Comparison of ENCODE assay signal across 15 cellular contexts in the genomic region with DNA sequence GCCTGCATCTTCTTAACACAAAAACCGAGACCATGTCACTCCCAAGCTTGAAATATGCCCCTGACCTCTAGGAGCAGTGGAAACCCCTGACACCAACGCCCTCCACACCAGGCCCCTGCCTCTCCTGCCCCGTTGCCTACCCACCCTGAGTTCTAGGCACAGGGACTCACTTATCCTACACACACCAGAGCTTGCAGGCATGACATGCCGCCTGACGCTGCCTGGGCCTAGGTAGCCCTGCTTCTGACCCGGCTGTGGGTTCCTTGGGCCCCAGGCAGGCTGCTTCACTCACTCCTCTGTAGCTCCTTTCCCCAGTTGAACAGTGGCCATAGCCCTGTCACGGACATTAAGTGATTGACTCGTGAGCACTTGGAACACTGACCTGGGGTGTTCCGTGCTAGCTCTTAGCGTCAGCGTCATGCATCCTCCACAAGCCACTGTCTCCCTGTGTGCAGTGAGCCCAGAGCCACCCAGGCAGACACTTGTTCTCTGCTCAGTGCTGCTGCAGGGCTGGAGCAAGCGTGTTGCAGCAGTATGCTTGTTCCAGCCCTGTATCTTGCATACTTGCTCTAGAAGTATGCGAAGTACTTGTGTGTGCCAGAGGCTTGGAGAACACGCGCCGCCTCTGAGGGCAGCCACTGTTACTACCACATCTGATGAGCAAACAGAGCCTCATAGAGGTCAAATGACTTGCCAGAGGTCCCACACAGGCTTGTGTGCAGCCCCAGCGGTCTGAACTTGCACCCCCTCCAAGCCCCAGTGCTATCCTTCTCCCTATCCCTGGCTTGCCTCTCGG. TPM values are rescaled to one million over a fixed set of nuclear protein-coding genes. Genes with fewer than 3 reads are reported as not detected.
A peak's percentile ranks its signal among the peaks of the same experiment; 100 is the strongest.
DNase-seq lines count a peak whose midpoint lies in the region; ATAC-seq, FAIRE-seq and TF ChIP-seq lines count a peak whose summit lies in the region.
"Had no signal": no experiment of that assay in that cellular context is flagged by ENCODE, and none has a peak within 500 bp of the region (broad histone marks: within the 10 kb centered on the region; RNA-seq: fewer than 3 reads in every experiment).

No MANE protein-coding gene starts in this region.

- peak overlapping the region; percentile 2 for H3K27ac Mint-ChIP-seq in stimulated activated naive B cell treated with anti-CD40 and anti-IgM and Interleukin-4, amounts not matched to agents 10 μg/mL and 1 μg/mL and 100 μg/mL, for 72 hours
- H3K27ac Mint-ChIP-seq: activated CD8-positive, alpha-beta T cell treated with anti-CD3 and anti-CD28 coated beads for 36 hours; endodermal cell had no signal

- no peak for TF ChIP-seq POLR2A in GM12891 (IDR thresholded peaks at IDR 0.05; ENCODE audit: low read depth, low read length)

- H3K4me1 ChIP-seq in left lung = peaks cover 3% of the 10 kb centered on the region in 2 donors

- H3K27me3 Mint-ChIP-seq in stimulated activated naive B cell treated with anti-CD40 and anti-IgM and Interleukin-4, amounts not matched to agents 10 μg/mL and 1 μg/mL and 100 μg/mL, for 72 hours = peaks cover 0 to 2% of the 10 kb centered on the region in 2 donors
- H3K27me3 Mint-ChIP-seq: activated CD8-positive, alpha-beta T cell treated with anti-CD3 and anti-CD28 coated beads for 36 hours; T-cell had no signal

- H3K27ac ChIP-seq in left lung = no peak overlapping the region

- peak; percentile 61 for FAIRE-seq in GM12891 (lab: Jason Lieb, UNC)
- FAIRE-seq: D721Med, keratinocyte had no signal

- intact Hi-C loops in left lung (cut with DNase I) = loop anchor here in 1 of 2 donors (10.0 kb wide), 1 partner anchor 93 kb away; no protein-coding TSS in a partner anchor

- peaks cover under 1 to 2% of the 10 kb centered on the region in 2 donors for H3K4me1 Mint-ChIP-seq in stimulated activated naive B cell treated with anti-CD40 and anti-IgM and Interleukin-4, amounts not matched to agents 10 μg/mL and 1 μg/mL and 100 μg/mL, for 72 hours

- H3K4me3 Mint-ChIP-seq in stimulated activated naive B cell treated with anti-CD40 and anti-IgM and Interleukin-4, amounts not matched to agents 10 μg/mL and 1 μg/mL and 100 μg/mL, for 72 hours = no peak overlapping the region
- H3K4me3 Mint-ChIP-seq: activated CD8-positive, alpha-beta T cell treated with anti-CD3 and anti-CD28 coated beads for 36 hours; endodermal cell; T-cell had no signal

- ATAC-seq in left lung (peak; percentile 95), HG02970 (IDR thresholded peaks at IDR 0.05; ENCODE audit: low FRiP score, unreplicated experiment) (no peak)
- ATAC-seq in stimulated activated naive B cell treated with anti-CD40 and anti-IgM and Interleukin-4, amounts not matched to agents 10 μg/mL and 1 μg/mL and 100 μg/mL, for 72 hours (replicated peaks) = peak in 1 of 2 donors; percentile 4
- ATAC-seq: activated CD8-positive, alpha-beta T cell treated with anti-CD3 and anti-CD28 coated beads for 36 hours had no signal

- TF ChIP-seq CTCF in cardiac fibroblast (IDR thresholded peaks at IDR 0.05; ENCODE audit: low read depth, low read length) = no peak
- no peak for TF ChIP-seq CTCF in left lung (IDR thresholded peaks at IDR 0.05)

- H3K9me3 Mint-ChIP-seq in stimulated activated naive B cell treated with anti-CD40 and anti-IgM and Interleukin-4, amounts not matched to agents 10 μg/mL and 1 μg/mL and 100 μg/mL, for 72 hours = no peaks in the 10 kb centered on the region
- H3K9me3 Mint-ChIP-seq: activated CD8-positive, alpha-beta T cell treated with anti-CD3 and anti-CD28 coated beads for 36 hours; endodermal cell; T-cell had no signal

- peaks cover 15 to 17% of the 10 kb centered on the region in 2 donors for H3K36me3 Mint-ChIP-seq in stimulated activated naive B cell treated with anti-CD40 and anti-IgM and Interleukin-4, amounts not matched to agents 10 μg/mL and 1 μg/mL and 100 μg/mL, for 72 hours

- peaks cover 0 to 34% of the 10 kb centered on the region in 2 donors for H3K36me3 ChIP-seq in left lung

- H3K27me3 ChIP-seq in left lung = no peaks in the 10 kb centered on the region

- H3K9me3 ChIP-seq in left lung = no peaks in the 10 kb centered on the region

- H3K4me3 ChIP-seq in cardiac fibroblast (replicated peaks in 1 of 2; ENCODE audit: low read depth in 2 of 2, low read length in 2 of 2) = no peak overlapping the region
- H3K4me3 ChIP-seq in left lung = no peak overlapping the region

- DNase-seq in GM12891 (ENCODE audit: insufficient read length, low spot score) (no peak), cardiac fibroblast (ENCODE audit: low read depth in 2 of 2) (peak; percentile 72 to 87), left lung (no peak), NCI-H2227 treated with DMSO at 0.1 percent for 48 hours (lab: John Stamatoyannopoulos, UW) (no peak), cerebellar cortex (ENCODE audit: low spot score) (no peak)
- no peak for DNase-seq in stimulated activated naive B cell treated with anti-CD40 and anti-IgM and Interleukin-4, amounts not matched to agents 10 μg/mL and 1 μg/mL and 100 μg/mL, for 72 hours
- DNase-seq in activated CD4-positive, alpha-beta T cell treated with anti-CD3 and anti-CD28 coated beads for 4 hours = no peak
- DNase-seq: activated CD8-positive, alpha-beta T cell treated with anti-CD3 and anti-CD28 coated beads for 36 hours; endodermal cell; NCI-H1105 treated with DMSO at 0.1 percent for 48 hours; T-cell had no signal

TF ChIP-seq in GM12891, 5 proteins besides CTCF, POLR2A, EP300 and RAD21:
- TF ChIP-seq PAX5 (IDR thresholded peaks at IDR 0.05; ENCODE audit: insufficient read depth, low read length, severe bottlenecking) = no peak
- TF ChIP-seq SPI1 (IDR thresholded peaks at IDR 0.05; ENCODE audit: low read depth, low read length) = no peak
- TF ChIP-seq POU2F2 (IDR thresholded peaks at IDR 0.05; ENCODE audit: low read depth, low read length) = no peak
- TF ChIP-seq POLR2AphosphoS5 (IDR thresholded peaks at IDR 0.05; ENCODE audit: low read depth, low read length) = no peak
- TF ChIP-seq TAF1 (IDR thresholded peaks at IDR 0.05; ENCODE audit: low read depth, low read length) = no peak

RNA-seq across cellular contexts. Expression of a gene that starts 15.6 kb away (rescaled TPM):
- polyA plus RNA-seq in GM12891 (2012; ENCODE audit: low read depth, missing spikeins) = 0.28 TPM
- 1 to 10 TPM; 1.2 to 1.5 TPM for total RNA-seq in left lung

RNA-seq across cellular contexts. Expression of a gene that starts 39.3 kb away (rescaled TPM):
- 163 TPM for polyA plus RNA-seq in GM12891 (2012; ENCODE audit: low read depth, missing spikeins)
- 100 to 1,000 TPM; 142 to 148 TPM for total RNA-seq in left lung

RNA-seq across cellular contexts. Expression of a gene that starts 39.4 kb away (rescaled TPM):
- polyA plus RNA-seq in GM12891 (2012; ENCODE audit: low read depth, missing spikeins) = 18.6 TPM
- 10 to 100 TPM; 20.3 to 23.8 TPM for total RNA-seq in left lung

RNA-seq across cellular contexts. Expression of a gene that starts 44.6 kb away (rescaled TPM):
- polyA plus RNA-seq in GM12891 (2012; ENCODE audit: low read depth, missing spikeins) = 0.06 TPM
- not detected for total RNA-seq in left lung
- total RNA-seq: activated CD8-positive, alpha-beta T cell treated with anti-CD3 and anti-CD28 coated beads for 36 hours; endodermal cell; T-cell; urinary bladder had no signal
- polyA plus RNA-seq: keratinocyte, urinary bladder had no signal

Comparison
In these comparisons a context has a peak if more than half of its experiments do, and no peak if none do; other contexts are left out.
1. DNase-seq: peak in cardiac fibroblast (2 of 2); none in GM12891 (single experiment), left lung (0 of 2), stimulated activated naive B cell treated with anti-CD40 and anti-IgM and Interleukin-4, amounts not matched to agents 10 μg/mL and 1 μg/mL and 100 μg/mL, for 72 hours (single experiment), NCI-H2227 treated with DMSO at 0.1 percent for 48 hours (single experiment), activated CD4-positive, alpha-beta T cell treated with anti-CD3 and anti-CD28 coated beads for 4 hours (0 of 2) and cerebellar cortex (single experiment).